ENCODE assay signal across 11 cellular contexts in genomic region chr2:41720702-41721344, GRCh38.
DNase-seq lines count a peak whose midpoint lies in the region; ATAC-seq and TF ChIP-seq lines count a peak whose summit lies in the region.
"Had no signal": no experiment of that assay in that cellular context is flagged by ENCODE, and none has a peak within 500 bp of the region (broad histone marks: within the 10 kb centered on the region; RNA-seq: fewer than 3 reads in every experiment).

No MANE protein-coding gene starts in this region.

- H3K4me2 ChIP-seq in DND-41 (ENCODE audit: insufficient read depth, low read length) = peak overlapping the region; percentile 47

- DNase-seq in DND-41 (no peak), left ventricle myocardium superior (no peak), NCI-H510A (lab: John Stamatoyannopoulos, UW) (no peak), ecto neural progenitor cell (ENCODE audit: low spot score) (no peak), germinal center (ENCODE audit: low spot score) (no peak)
- DNase-seq in stimulated activated CD4-positive, alpha-beta T cell treated with anti-CD3 and anti-CD28 coated beads, Interleukin-4, amount 100 ng/mL, for 24 hours = no peak
- DNase-seq: activated B cell treated with CpG ODN at 0.5 μM for 24 hours; CD8-positive, alpha-beta T cell; NCI-H2081 treated with DMSO at 0.1 percent for 48 hours had no signal

- H3K4me1 ChIP-seq in DND-41 (ENCODE audit: insufficient read depth, low read length) = peaks cover 17% of the 10 kb centered on the region

- no peaks in the 10 kb centered on the region for H3K79me2 ChIP-seq in DND-41 (ENCODE audit: insufficient read depth, low read length)

- peak overlapping the region; percentile 67 for H2AFZ ChIP-seq in DND-41 (ENCODE audit: low read depth, low read length)

- intact Hi-C loops in left ventricle myocardium superior (cut with micrococcal nuclease) = no loop called here

- peak; percentile 32; the same call in 2 of the 3 replicates for ATAC-seq in DND-41 (ENCODE audit: insufficient read depth, low read depth)
- ATAC-seq in GM21526 (IDR thresholded peaks at IDR 0.05; ENCODE audit: low FRiP score, unreplicated experiment) = peak; percentile 19
- peak; percentile 4 for ATAC-seq in HG03469 (IDR thresholded peaks at IDR 0.05; ENCODE audit: unreplicated experiment)
- peak; percentile 39 for ATAC-seq in left ventricle myocardium superior
- ATAC-seq: CD8-positive, alpha-beta T cell had no signal

- H4K20me1 ChIP-seq in DND-41 (ENCODE audit: insufficient read depth, low read length) = no peaks in the 10 kb centered on the region

- no peaks in the 10 kb centered on the region for H3K9me3 ChIP-seq in DND-41 (ENCODE audit: insufficient read depth, low read length, severe bottlenecking)

- no peaks in the 10 kb centered on the region for H3K36me3 ChIP-seq in DND-41 (ENCODE audit: insufficient read depth, low read length)

- peak overlapping the region; percentile 1; the same call in 1 of the 2 replicates for H3K9ac ChIP-seq in DND-41 (ENCODE audit: low read depth, low read length)

- H3K27me3 ChIP-seq in DND-41 (ENCODE audit: insufficient read depth, low read length, poor library complexity) = no peaks in the 10 kb centered on the region

- H3K4me3 ChIP-seq in DND-41 (ENCODE audit: low read depth in 1 of 2, low read length in 2 of 2) = no peak overlapping the region

- no peak for TF ChIP-seq CTCF in DND-41 (IDR thresholded peaks at IDR 0.05; ENCODE audit: borderline replicate concordance, extremely low read depth, low read length, poor library complexity, severe bottlenecking)

- H3K27ac ChIP-seq in DND-41 (ENCODE audit: low read length) = peak overlapping the region; percentile 36
